ENCODE assay signal across 12 cellular contexts in the genomic region with DNA sequence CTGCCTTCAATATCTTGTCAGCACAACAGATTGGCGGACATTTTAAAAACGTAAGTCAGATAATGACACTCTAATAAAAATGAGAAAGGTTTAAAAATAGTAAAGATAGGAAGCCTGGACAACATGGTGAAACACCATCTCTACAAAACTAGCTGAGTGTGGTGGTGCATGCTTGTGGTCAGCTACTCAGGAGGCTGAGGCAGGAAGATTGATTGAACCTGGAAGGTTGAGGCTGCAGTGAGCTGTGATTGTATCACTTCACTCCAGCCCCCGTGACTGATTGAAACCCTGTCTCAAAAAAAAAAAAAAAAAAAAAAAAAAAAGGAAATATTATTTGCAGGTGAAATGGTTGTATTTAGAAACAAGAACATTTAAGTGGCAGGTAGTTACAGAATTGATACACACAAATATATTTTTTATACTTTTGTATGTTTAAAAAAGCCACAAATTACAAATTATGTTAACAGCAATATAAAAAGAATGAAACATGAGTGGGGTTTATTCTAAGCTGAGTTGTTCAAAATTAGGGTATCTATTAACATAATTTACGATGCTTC.
A peak's percentile ranks its signal among the peaks of the same experiment; 100 is the strongest.
DNase-seq lines count a peak whose midpoint lies in the region; ATAC-seq and TF ChIP-seq lines count a peak whose summit lies in the region.
"Had no signal": no experiment of that assay in that cellular context is flagged by ENCODE, and none has a peak within 500 bp of the region (broad histone marks: within the 10 kb centered on the region; RNA-seq: fewer than 3 reads in every experiment).

No MANE protein-coding gene starts in this region.

- H3K4me1 Mint-ChIP-seq in type B pancreatic cell (ENCODE audit: unreplicated experiment) = peaks cover 20% of the 10 kb centered on the region
- H3K4me1 Mint-ChIP-seq in activated naive CD8-positive, alpha-beta T cell treated with anti-CD3 and anti-CD28 coated beads, Interleukin-2, amount 50 U/mL, for 24 hours = peaks cover 21% of the 10 kb centered on the region

- H3K4me1 ChIP-seq in cardiac muscle cell (ENCODE audit: low read depth) (peaks cover 47% of the 10 kb centered on the region), RWPE2 (ENCODE audit: insufficient read depth, poor library complexity, severe bottlenecking) (peaks cover 55% of the 10 kb centered on the region)
- H3K4me1 ChIP-seq: BE2C had no signal

- TF ChIP-seq CTCF in cardiac muscle cell (IDR thresholded peaks at IDR 0.05; ENCODE audit: low read depth, low read length) (no peak), RWPE2 (IDR thresholded peaks at IDR 0.05; ENCODE audit: poor library complexity, severe bottlenecking) (no peak), fibroblast of the aortic adventitia (IDR thresholded peaks at IDR 0.05; ENCODE audit: insufficient read depth, low read length) (no peak), type B pancreatic cell (conservative IDR thresholded peaks at IDR 0.05) (no peak), lower leg skin (IDR thresholded peaks at IDR 0.05) (no peak)

- DNase-seq in cardiac muscle cell (ENCODE audit: low read depth in 1 of 2, low spot score in 1 of 2) (peak; percentile 11 to 29), Right ventricle myocardium inferior (ENCODE audit: missing footprints) (no peak), RWPE2 (ENCODE audit: low spot score) (no peak), fibroblast of the aortic adventitia (ENCODE audit: low read depth) (peak; percentile 60), type B pancreatic cell (ENCODE audit: extremely low spot score, unreplicated experiment) (no peak), lower leg skin (ENCODE audit: low spot score in 2 of 2) (no peak)
- no peak for DNase-seq in activated naive CD4-positive, alpha-beta T cell treated with anti-CD3 and anti-CD28 coated beads, Interleukin-2, amount 50 U/mL, for 72 hours (ENCODE audit: low spot score in 2 of 2)
- no peak for DNase-seq in activated naive CD8-positive, alpha-beta T cell treated with anti-CD3 and anti-CD28 coated beads, Interleukin-2, amount 50 U/mL, for 24 hours
- DNase-seq: activated CD4-positive, CD25-positive, alpha-beta regulatory T cell; BE2C; substantia nigra had no signal

- intact Hi-C loops in Right ventricle myocardium inferior (cut with DNase I) (loop anchor here (5.0 kb wide), 1 partner anchor 299 kb away; no protein-coding TSS in a partner anchor), lower leg skin (cut with DNase I; ENCODE audit: low total_unique reads) (no loop called here)

- peak overlapping the region; percentile 95 for H3K27ac Mint-ChIP-seq in type B pancreatic cell
- peak overlapping the region in 1 of 2 donors; percentile 65 for H3K27ac Mint-ChIP-seq in activated naive CD4-positive, alpha-beta T cell treated with anti-CD3 and anti-CD28 coated beads, Interleukin-2, amount 50 U/mL, for 72 hours
- no peak overlapping the region for H3K27ac Mint-ChIP-seq in activated naive CD8-positive, alpha-beta T cell treated with anti-CD3 and anti-CD28 coated beads, Interleukin-2, amount 50 U/mL, for 24 hours

- H3K36me3 ChIP-seq in cardiac muscle cell (no peaks in the 10 kb centered on the region), RWPE2 (ENCODE audit: low read depth) (no peaks in the 10 kb centered on the region)
- H3K36me3 ChIP-seq: BE2C, neutrophil had no signal

- 82 to 84% methylated on average over 4 of the region's 4 CpGs for WGBS in lower leg skin, 2 donors

- H3K27me3 ChIP-seq in cardiac muscle cell (no peaks in the 10 kb centered on the region), RWPE2 (ENCODE audit: insufficient read depth, poor library complexity, severe bottlenecking) (no peaks in the 10 kb centered on the region)
- H3K27me3 ChIP-seq: BE2C, neutrophil had no signal

- no peaks in the 10 kb centered on the region for H3K27me3 Mint-ChIP-seq in type B pancreatic cell
- H3K27me3 Mint-ChIP-seq in activated naive CD8-positive, alpha-beta T cell treated with anti-CD3 and anti-CD28 coated beads, Interleukin-2, amount 50 U/mL, for 24 hours = no peaks in the 10 kb centered on the region

- H3K4me3 ChIP-seq in cardiac muscle cell = no peak overlapping the region
- H3K4me3 ChIP-seq in RWPE2 (ENCODE audit: severe bottlenecking) = no peak overlapping the region
- no peak overlapping the region for H3K4me3 ChIP-seq in fibroblast of the aortic adventitia (ENCODE audit: low read depth, low read length)
- H3K4me3 ChIP-seq in lower leg skin (ENCODE audit: low read depth, poor library complexity, severe bottlenecking) = no peak overlapping the region

- no peaks in the 10 kb centered on the region for H3K36me3 Mint-ChIP-seq in type B pancreatic cell
- H3K36me3 Mint-ChIP-seq in activated naive CD4-positive, alpha-beta T cell treated with anti-CD3 and anti-CD28 coated beads, Interleukin-2, amount 50 U/mL, for 72 hours = peaks cover 0 to 9% of the 10 kb centered on the region in 2 donors
- H3K36me3 Mint-ChIP-seq in activated naive CD8-positive, alpha-beta T cell treated with anti-CD3 and anti-CD28 coated beads, Interleukin-2, amount 50 U/mL, for 24 hours (ENCODE audit: low read depth) = peaks cover 16% of the 10 kb centered on the region

- H3K9me3 ChIP-seq in cardiac muscle cell (ENCODE audit: low read depth) = no peaks in the 10 kb centered on the region
- H3K9me3 ChIP-seq in RWPE2 (ENCODE audit: severe bottlenecking) = no peaks in the 10 kb centered on the region
- H3K9me3 ChIP-seq: BE2C, neutrophil had no signal

- H3K4me3 Mint-ChIP-seq in type B pancreatic cell = no peak overlapping the region
- H3K4me3 Mint-ChIP-seq in activated naive CD8-positive, alpha-beta T cell treated with anti-CD3 and anti-CD28 coated beads, Interleukin-2, amount 50 U/mL, for 24 hours = no peak overlapping the region

- H3K27ac ChIP-seq in cardiac muscle cell (peak overlapping the region; percentile 94), RWPE2 (ENCODE audit: poor library complexity, severe bottlenecking) (peak overlapping the region; percentile 92)
- H3K27ac ChIP-seq: neutrophil had no signal

- no peak for TF ChIP-seq POLR2A in lower leg skin (IDR thresholded peaks at IDR 0.05)

- no peak for ATAC-seq in Right ventricle myocardium inferior
- peak; percentile 55; the same call in 2 of the 3 replicates for ATAC-seq in RWPE2 (ENCODE audit: low read depth)
- no peak for ATAC-seq in activated naive CD4-positive, alpha-beta T cell treated with anti-CD3 and anti-CD28 coated beads, Interleukin-2, amount 50 U/mL, for 72 hours
- ATAC-seq in activated naive CD8-positive, alpha-beta T cell treated with anti-CD3 and anti-CD28 coated beads, Interleukin-2, amount 50 U/mL, for 24 hours = no peak

- no peaks in the 10 kb centered on the region for H3K9me3 Mint-ChIP-seq in type B pancreatic cell
- no peaks in the 10 kb centered on the region for H3K9me3 Mint-ChIP-seq in activated naive CD4-positive, alpha-beta T cell treated with anti-CD3 and anti-CD28 coated beads, Interleukin-2, amount 50 U/mL, for 72 hours
- no peaks in the 10 kb centered on the region for H3K9me3 Mint-ChIP-seq in activated naive CD8-positive, alpha-beta T cell treated with anti-CD3 and anti-CD28 coated beads, Interleukin-2, amount 50 U/mL, for 24 hours

Comparison
In these comparisons a context has a peak if more than half of its experiments do, and no peak if none do; other contexts are left out.
1. DNase-seq: peak in cardiac muscle cell (2 of 2) and fibroblast of the aortic adventitia (single experiment); none in Right ventricle myocardium inferior (single experiment), RWPE2 (single experiment), type B pancreatic cell (single experiment), activated naive CD4-positive, alpha-beta T cell treated with anti-CD3 and anti-CD28 coated beads, Interleukin-2, amount 50 U/mL, for 72 hours (0 of 2), activated naive CD8-positive, alpha-beta T cell treated with anti-CD3 and anti-CD28 coated beads, Interleukin-2, amount 50 U/mL, for 24 hours (single experiment) and lower leg skin (0 of 2).